Comparison of ENCODE assay signal across 26 cellular contexts in genomic region chr4:53193111-53193510, GRCh38.
"Had no signal": no experiment of that assay in that cellular context is flagged by ENCODE, and none has a peak within 500 bp of the region (broad histone marks: within the 10 kb centered on the region; RNA-seq: fewer than 3 reads in every experiment).

No MANE protein-coding gene starts in this region.

- H3K27ac Mint-ChIP-seq: activated CD4-positive, alpha-beta memory T cell treated with anti-CD3 and anti-CD28 coated beads, Interleukin-2, amount 10 ng/mL, durations not matched to agents 7 days and 5 days; activated CD4-positive, alpha-beta T cell treated with anti-CD3 and anti-CD28 coated beads, Interleukin-2, amount 10 ng/mL, durations not matched to agents 7 days and 5 days; activated naive CD4-positive, alpha-beta T cell treated with anti-CD3 and anti-CD28 coated beads, Interleukin-2, amount 50 U/mL, for 24 hours; activated naive CD8-positive, alpha-beta T cell treated with anti-CD3 and anti-CD28 coated beads, Interleukin-2, amount 50 U/mL, for 24 hours; activated T-helper 2 cell treated with anti-CD3 and anti-CD28 coated beads, Interferon-gamma antibody, Interleukin-2, Interleukin-4, amounts not matched to agents 10 μg/mL and 5 μg/mL and 100 μg/mL, durations not matched to agents 14 hours and 24 hours and 36 hours; naive thymus-derived CD4-positive, alpha-beta T cell; T-helper 17 cell had no signal

- H3K27me3 Mint-ChIP-seq: activated CD4-positive, alpha-beta memory T cell treated with anti-CD3 and anti-CD28 coated beads, Interleukin-2, amount 10 ng/mL, durations not matched to agents 7 days and 5 days; activated CD4-positive, alpha-beta T cell treated with anti-CD3 and anti-CD28 coated beads, Interleukin-2, amount 10 ng/mL, durations not matched to agents 7 days and 5 days; activated naive CD4-positive, alpha-beta T cell treated with anti-CD3 and anti-CD28 coated beads, Interleukin-2, amount 50 U/mL, for 24 hours; activated naive CD8-positive, alpha-beta T cell treated with anti-CD3 and anti-CD28 coated beads, Interleukin-2, amount 50 U/mL, for 24 hours; naive thymus-derived CD4-positive, alpha-beta T cell; T-helper 17 cell had no signal

- DNase-seq: activated CD4-positive, alpha-beta memory T cell treated with anti-CD3 and anti-CD28 coated beads, Interleukin-2, amount 10 ng/mL, durations not matched to agents 7 days and 5 days; activated CD4-positive, alpha-beta T cell treated with anti-CD3 and anti-CD28 coated beads, Interleukin-2, amount 10 ng/mL, durations not matched to agents 7 days and 5 days; activated CD4-positive, CD25-positive, alpha-beta regulatory T cell treated with anti-CD3 and anti-CD28 coated beads, Interleukin-2, amount 50 U/mL, for 72 hours; activated naive CD8-positive, alpha-beta T cell treated with anti-CD3 and anti-CD28 coated beads, Interleukin-2, amount 50 U/mL, for 24 hours; activated T-cell treated with anti-CD3 and anti-CD28 coated beads, Interleukin-2, amount 50 U/mL, for 48 hours; body of pancreas; colonic mucosa; effector CD8-positive, alpha-beta T cell; head of caudate nucleus; hippocampal formation; kidney; left colon; midbrain; naive thymus-derived CD4-positive, alpha-beta T cell; occipital lobe; spleen; stimulated activated naive CD4-positive, alpha-beta T cell treated with Interleukin-2 at 50 U/mL for 16 hours; T-helper 17 cell; T1000; testis; transverse colon had no signal

- ATAC-seq: activated naive CD8-positive, alpha-beta T cell treated with anti-CD3 and anti-CD28 coated beads, Interleukin-2, amount 50 U/mL, for 24 hours; body of pancreas; gastroesophageal sphincter; left colon; naive thymus-derived CD4-positive, alpha-beta T cell; T-helper 17 cell had no signal

- H3K36me3 ChIP-seq: colonic mucosa, gastroesophageal sphincter, right atrium auricular region, spleen, transverse colon had no signal

- H3K27ac ChIP-seq: body of pancreas, colonic mucosa, gastroesophageal sphincter, right atrium auricular region, spleen, testis, transverse colon had no signal

- H3K9me3 Mint-ChIP-seq: activated CD4-positive, alpha-beta memory T cell treated with anti-CD3 and anti-CD28 coated beads, Interleukin-2, amount 10 ng/mL, durations not matched to agents 7 days and 5 days; activated CD4-positive, alpha-beta T cell treated with anti-CD3 and anti-CD28 coated beads, Interleukin-2, amount 10 ng/mL, durations not matched to agents 7 days and 5 days; activated naive CD4-positive, alpha-beta T cell treated with anti-CD3 and anti-CD28 coated beads, Interleukin-2, amount 50 U/mL, for 24 hours; activated naive CD8-positive, alpha-beta T cell treated with anti-CD3 and anti-CD28 coated beads, Interleukin-2, amount 50 U/mL, for 24 hours; activated T-helper 2 cell treated with anti-CD3 and anti-CD28 coated beads, Interferon-gamma antibody, Interleukin-2, Interleukin-4, amounts not matched to agents 10 μg/mL and 5 μg/mL and 100 μg/mL, durations not matched to agents 14 hours and 24 hours and 36 hours; naive thymus-derived CD4-positive, alpha-beta T cell; neural crest cell had no signal

- H3K4me3 Mint-ChIP-seq: activated CD4-positive, alpha-beta memory T cell treated with anti-CD3 and anti-CD28 coated beads, Interleukin-2, amount 10 ng/mL, durations not matched to agents 7 days and 5 days; activated CD4-positive, alpha-beta T cell treated with anti-CD3 and anti-CD28 coated beads, Interleukin-2, amount 10 ng/mL, durations not matched to agents 7 days and 5 days; activated naive CD4-positive, alpha-beta T cell treated with anti-CD3 and anti-CD28 coated beads, Interleukin-2, amount 50 U/mL, for 24 hours; activated naive CD8-positive, alpha-beta T cell treated with anti-CD3 and anti-CD28 coated beads, Interleukin-2, amount 50 U/mL, for 24 hours; naive thymus-derived CD4-positive, alpha-beta T cell; neural crest cell; T-helper 17 cell had no signal

- H3K4me1 ChIP-seq: colonic mucosa, right atrium auricular region, testis had no signal

- H3K27me3 ChIP-seq: body of pancreas, colonic mucosa, gastroesophageal sphincter, right atrium auricular region, spleen, testis, transverse colon had no signal

- H3K4me3 ChIP-seq: body of pancreas, colonic mucosa, gastroesophageal sphincter, right atrium auricular region, spleen, testis, transverse colon had no signal

- H3K4me1 Mint-ChIP-seq: activated CD4-positive, alpha-beta memory T cell treated with anti-CD3 and anti-CD28 coated beads, Interleukin-2, amount 10 ng/mL, durations not matched to agents 7 days and 5 days; activated CD4-positive, alpha-beta T cell treated with anti-CD3 and anti-CD28 coated beads, Interleukin-2, amount 10 ng/mL, durations not matched to agents 7 days and 5 days; activated naive CD4-positive, alpha-beta T cell treated with anti-CD3 and anti-CD28 coated beads, Interleukin-2, amount 50 U/mL, for 24 hours; activated naive CD8-positive, alpha-beta T cell treated with anti-CD3 and anti-CD28 coated beads, Interleukin-2, amount 50 U/mL, for 24 hours had no signal

- H3K9me3 ChIP-seq: body of pancreas, colonic mucosa, gastroesophageal sphincter, right atrium auricular region, spleen, testis, transverse colon had no signal
